In the genomic region with DNA sequence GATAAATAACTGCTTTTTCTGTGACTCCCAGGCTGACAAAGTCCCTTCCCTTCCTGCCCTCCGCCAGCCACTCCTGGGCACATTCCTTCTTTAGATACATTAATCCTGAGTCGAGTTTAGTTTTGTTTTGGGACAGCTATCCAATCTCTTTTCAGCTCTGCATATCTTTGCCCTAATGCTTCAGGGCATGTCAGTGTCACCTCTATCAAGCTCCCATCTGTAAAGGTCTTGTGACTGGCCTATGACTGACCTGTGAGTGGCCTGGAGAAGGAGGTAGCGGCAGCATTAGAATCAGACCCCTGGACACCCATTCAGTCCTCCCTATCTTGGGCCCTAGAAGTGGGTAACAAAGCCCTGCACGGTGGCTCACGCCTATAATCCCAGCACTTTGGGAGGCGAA, we compare ENCODE assay signal across 18 cellular contexts. TPM values are rescaled to one million over a fixed set of nuclear protein-coding genes. Genes with fewer than 3 reads are reported as not detected.
DNase-seq lines count a peak whose midpoint lies in the region; TF ChIP-seq lines count a peak whose summit lies in the region.
"Had no signal": no experiment of that assay in that cellular context is flagged by ENCODE, and none has a peak within 500 bp of the region (broad histone marks: within the 10 kb centered on the region; RNA-seq: fewer than 3 reads in every experiment).

No MANE protein-coding gene starts in this region.

- H4K8ac ChIP-seq in trophoblast cell (ENCODE audit: low read depth, low read length): no peak overlapping the region

- no peak overlapping the region for H3K4me3 ChIP-seq in trophoblast cell (ENCODE audit: low read depth, low read length)
- H3K4me3 ChIP-seq: A549; BLaER1 treated with 17β-estradiol and CSF1 and Interleukin-3, amounts not matched to agents 10 nM and 100 nM; GM12878 had no signal

- H3K4ac ChIP-seq in trophoblast cell (ENCODE audit: low read depth, low read length): no peak overlapping the region

- H3K18ac ChIP-seq in trophoblast cell (ENCODE audit: low read length): no peak overlapping the region

- no peak overlapping the region for H2BK12ac ChIP-seq in trophoblast cell (ENCODE audit: low read length)

- no peaks in the 10 kb centered on the region for H3K27me3 ChIP-seq in trophoblast cell (ENCODE audit: insufficient read depth, low read length)
- H3K27me3 ChIP-seq: BLaER1 treated with 17β-estradiol and CSF1 and Interleukin-3, amounts not matched to agents 10 nM and 100 nM had no signal

- DNase-seq in ELF-1 (ENCODE audit: low read depth, low spot score): peak; percentile 42
- no peak for DNase-seq in nephron progenitor cell
- DNase-seq in trophoblast cell: peak; percentile 35 to 70
- DNase-seq in cerebellar cortex (ENCODE audit: low spot score): no peak
- no peak for DNase-seq in stimulated activated CD4-positive, alpha-beta T cell treated with anti-CD3 and anti-CD28 coated beads, Interleukin-2, amount 100 ng/mL, for 24 hours
- DNase-seq: AML-193; Caco-2; Calu3; CD4-positive, alpha-beta T cell; CD8-positive, alpha-beta T cell; DMS79 treated with DMSO at 0.1 percent for 48 hours; GDM1 had no signal

- H4K12ac ChIP-seq in trophoblast cell (ENCODE audit: low read depth, low read length): no peak overlapping the region

- peaks cover 4% of the 10 kb centered on the region for H3K4me1 Mint-ChIP-seq in nephron progenitor cell
- H3K4me1 Mint-ChIP-seq: B cell had no signal

- no peak overlapping the region for H2BK5ac ChIP-seq in trophoblast cell (ENCODE audit: low read depth, low read length, poor library complexity)

- WGBS in trophoblast cell (ENCODE audit: extremely low coverage, insufficient coverage, insufficient read length): no CpG with 5 or more reads among the region's 6 CpGs

- TF ChIP-seq CTCF in nephron progenitor cell (IDR thresholded peaks at IDR 0.05): no peak

- no peak overlapping the region for H3K27ac ChIP-seq in trophoblast cell (ENCODE audit: low read depth, low read length)
- H3K27ac ChIP-seq: 22Rv1; A549; BLaER1 treated with 17β-estradiol and CSF1 and Interleukin-3, amounts not matched to agents 10 nM and 100 nM; C4-2B had no signal

- H3K4me2 ChIP-seq in trophoblast cell (ENCODE audit: low read length): no peak overlapping the region
- H3K4me2 ChIP-seq: A549; BLaER1 treated with 17β-estradiol and CSF1 and Interleukin-3, amounts not matched to agents 10 nM and 100 nM had no signal

- no peak overlapping the region for H2AFZ ChIP-seq in trophoblast cell (ENCODE audit: insufficient read depth, low read length, poor library complexity)

- H3K36me3 ChIP-seq in trophoblast cell (ENCODE audit: control insufficient read depth in 1 of 2, insufficient read depth in 2 of 2, low read length in 2 of 2): no peaks in the 10 kb centered on the region
- H3K36me3 ChIP-seq: BLaER1 treated with 17β-estradiol and CSF1 and Interleukin-3, amounts not matched to agents 10 nM and 100 nM had no signal

- no peak overlapping the region for H2BK120ac ChIP-seq in trophoblast cell (ENCODE audit: insufficient read depth, low read length, poor library complexity)

- peaks cover 3% of the 10 kb centered on the region for H3K27me3 Mint-ChIP-seq in nephron progenitor cell (ENCODE audit: low read depth, poor library complexity)
- H3K27me3 Mint-ChIP-seq: B cell; CD4-positive, alpha-beta T cell had no signal

- peak overlapping the region; percentile 78 for H3K27ac Mint-ChIP-seq in nephron progenitor cell
- H3K27ac Mint-ChIP-seq: B cell; CD4-positive, alpha-beta T cell; CD8-positive, alpha-beta T cell had no signal

- H3K4me1 ChIP-seq in trophoblast cell (ENCODE audit: control insufficient read depth in 1 of 2, insufficient read depth in 2 of 2, low read length in 2 of 2): peaks cover 4 to 7% of the 10 kb centered on the region in 2 experiments
- H3K4me1 ChIP-seq: A549; BLaER1 treated with 17β-estradiol and CSF1 and Interleukin-3, amounts not matched to agents 10 nM and 100 nM; Caco-2 had no signal

- no peaks in the 10 kb centered on the region for H3K9me3 ChIP-seq in trophoblast cell (ENCODE audit: insufficient read depth, low read depth, low read length)
- H3K9me3 ChIP-seq: A549, Caco-2 had no signal

- H3K9ac ChIP-seq in trophoblast cell (ENCODE audit: low read length): no peak overlapping the region
- H3K9ac ChIP-seq: BLaER1 treated with 17β-estradiol and CSF1 and Interleukin-3, amounts not matched to agents 10 nM and 100 nM had no signal

- H4K91ac ChIP-seq in trophoblast cell (ENCODE audit: low read depth, low read length): no peak overlapping the region

- no peak overlapping the region for H3K4me3 Mint-ChIP-seq in nephron progenitor cell
- H3K4me3 Mint-ChIP-seq: B cell; CD4-positive, alpha-beta T cell; CD8-positive, alpha-beta T cell had no signal

- peaks cover 1% of the 10 kb centered on the region for H3K79me1 ChIP-seq in trophoblast cell (ENCODE audit: low read length)

- no peak overlapping the region for H3K23ac ChIP-seq in trophoblast cell (ENCODE audit: low read length)

- H3K9me3 Mint-ChIP-seq in nephron progenitor cell: peaks cover 14% of the 10 kb centered on the region

- H2AK5ac ChIP-seq in trophoblast cell (ENCODE audit: low read length): no peak overlapping the region

- H3K79me2 ChIP-seq in trophoblast cell (ENCODE audit: control insufficient read depth, insufficient read depth, low read length, poor library complexity): no peaks in the 10 kb centered on the region

- H3K36me3 Mint-ChIP-seq in nephron progenitor cell (ENCODE audit: low read depth): no peaks in the 10 kb centered on the region
- H3K36me3 Mint-ChIP-seq: CD8-positive, alpha-beta T cell had no signal

- no peak overlapping the region for H3K14ac ChIP-seq in trophoblast cell (ENCODE audit: low read length)

RNA-seq across cellular contexts. Expression of gene KLF4, which starts 34.0 kb away (rescaled TPM):
- 44.4 and 44.9 TPM in 2 replicates for polyA plus RNA-seq in trophoblast cell (2013)

Comparison
In these comparisons a context has a peak if more than half of its experiments do, and no peak if none do; other contexts are left out.
1. DNase-seq: peak in ELF-1 (single experiment) and trophoblast cell (2 of 2); none in nephron progenitor cell (single experiment), cerebellar cortex (single experiment) and stimulated activated CD4-positive, alpha-beta T cell treated with anti-CD3 and anti-CD28 coated beads, Interleukin-2, amount 100 ng/mL, for 24 hours (0 of 2).